21 cellular contexts compared by ENCODE assay signal in genomic region chr4:38003628-38004027, GRCh38. TPM values are rescaled to one million over a fixed set of nuclear protein-coding genes. Genes with fewer than 3 reads are reported as not detected.
DNase-seq lines count a peak whose midpoint lies in the region; ATAC-seq and TF ChIP-seq lines count a peak whose summit lies in the region.
"Had no signal": no experiment of that assay in that cellular context is flagged by ENCODE, and none has a peak within 500 bp of the region (broad histone marks: within the 10 kb centered on the region; RNA-seq: fewer than 3 reads in every experiment).

No MANE protein-coding gene starts in this region.

- intact Hi-C loops in sigmoid colon (cut with DNase I) (no loop called here), prostate gland (cut with DNase I) (no loop called here)

- 94 to 100% methylated on average over 1 of the region's 1 CpG for WGBS in sigmoid colon, 2 donors
- 100% methylated on average over 1 of the region's 1 CpG for WGBS in prostate gland

- TF ChIP-seq CTCF in HEK293 (tag by site-specific recombination; IDR thresholded peaks at IDR 0.05) (no peak), sigmoid colon (IDR thresholded peaks at IDR 0.05) (no peak), prostate gland (IDR thresholded peaks at IDR 0.05) (no peak), nephron progenitor cell (IDR thresholded peaks at IDR 0.05) (no peak)

- no peak for ATAC-seq in central memory CD8-positive, alpha-beta T cell (replicated peaks; ENCODE audit: extremely low read depth, poor library complexity, severe bottlenecking)
- no peak for ATAC-seq in HG02571 (IDR thresholded peaks at IDR 0.05; ENCODE audit: unreplicated experiment)

- no peaks in the 10 kb centered on the region for H3K36me3 Mint-ChIP-seq in central memory CD8-positive, alpha-beta T cell (ENCODE audit: insufficient read depth)
- no peaks in the 10 kb centered on the region for H3K36me3 Mint-ChIP-seq in nephron progenitor cell (ENCODE audit: low read depth)

- H3K4me1 ChIP-seq in HEK293 (ENCODE audit: control insufficient read depth, insufficient read depth, low read length) (no peaks in the 10 kb centered on the region; the same call in 1 of the 2 replicates), muscle layer of colon (ENCODE audit: insufficient read depth, low read length) (peaks cover 81% of the 10 kb centered on the region), sigmoid colon (peaks cover 0 to 98% (median 81%) of the 10 kb centered on the region in 4 donors), prostate gland (replicated peaks) (peaks cover 8% of the 10 kb centered on the region)

- H3K4me3 ChIP-seq in HEK293 (ENCODE audit: low read depth, low read length) (no peak overlapping the region), muscle layer of colon (ENCODE audit: low read depth in 1 of 2, low read length in 2 of 2) (no peak overlapping the region), sigmoid colon (no peak overlapping the region), prostate gland (no peak overlapping the region)
- H3K4me3 ChIP-seq: MG63, PC-9 had no signal

- H3K27me3 ChIP-seq in muscle layer of colon (ENCODE audit: control insufficient read depth in 1 of 2, insufficient read depth in 2 of 2, low read length in 2 of 2) = no peaks in the 10 kb centered on the region
- H3K27me3 ChIP-seq in sigmoid colon = no peaks in the 10 kb centered on the region
- no peaks in the 10 kb centered on the region for H3K27me3 ChIP-seq in prostate gland (replicated peaks; ENCODE audit: insufficient read depth)
- H3K27me3 ChIP-seq: MG63 had no signal

- POLR2A ChIA-PET in HEK293 (lab: Yijun Ruan, JAX) = no interaction called here

- peak overlapping the region; percentile 36 for H3K4me3 Mint-ChIP-seq in central memory CD8-positive, alpha-beta T cell
- no peak overlapping the region for H3K4me3 Mint-ChIP-seq in nephron progenitor cell

- peak overlapping the region; percentile 14 for H3K27ac Mint-ChIP-seq in central memory CD8-positive, alpha-beta T cell (ENCODE audit: low read depth)
- H3K27ac Mint-ChIP-seq in nephron progenitor cell = no peak overlapping the region

- no peaks in the 10 kb centered on the region for H3K36me3 ChIP-seq in HEK293 (ENCODE audit: control insufficient read depth in 2 of 2, insufficient read depth in 1 of 2, low read length in 2 of 2)
- no peaks in the 10 kb centered on the region for H3K36me3 ChIP-seq in muscle layer of colon (ENCODE audit: insufficient read depth, low read length)
- no peaks in the 10 kb centered on the region for H3K36me3 ChIP-seq in sigmoid colon
- H3K36me3 ChIP-seq in prostate gland = no peaks in the 10 kb centered on the region
- H3K36me3 ChIP-seq: MG63 had no signal

- DNase-seq in central memory CD8-positive, alpha-beta T cell (ENCODE audit: low spot score in 2 of 2) = no peak
- DNase-seq in sigmoid colon (no peak), prostate gland (ENCODE audit: low spot score) (no peak), nephron progenitor cell (no peak)
- DNase-seq in stimulated activated naive CD4-positive, alpha-beta T cell treated with Interleukin-2 at 50 U/mL for 16 hours (lab: John Stamatoyannopoulos, UW) = no peak
- DNase-seq: C1 segment of cervical spinal cord, DMS79 treated with DMSO at 0.1 percent for 48 hours, GOT3, Karpas-422, MG63, NCI-H1048, NCI-H1436, NCI-H1930, NCI-H345, NCI-H524 treated with DMSO at 0.1 percent for 48 hours, PC-9, SIG-M5 had no signal

- H3K9me3 Mint-ChIP-seq in central memory CD8-positive, alpha-beta T cell = no peaks in the 10 kb centered on the region
- H3K9me3 Mint-ChIP-seq in nephron progenitor cell = no peaks in the 10 kb centered on the region

- no peak for TF ChIP-seq POLR2A in sigmoid colon (IDR thresholded peaks at IDR 0.05)
- no peak for TF ChIP-seq POLR2A in prostate gland (IDR thresholded peaks at IDR 0.05)

- no peak for TF ChIP-seq EP300 in sigmoid colon (IDR thresholded peaks at IDR 0.05)

- H3K9me3 ChIP-seq in HEK293 (ENCODE audit: control insufficient read depth, insufficient read depth, low read depth, low read length) = no peaks in the 10 kb centered on the region
- H3K9me3 ChIP-seq in muscle layer of colon (ENCODE audit: low read length) = no peaks in the 10 kb centered on the region
- no peaks in the 10 kb centered on the region for H3K9me3 ChIP-seq in sigmoid colon
- H3K9me3 ChIP-seq in prostate gland = no peaks in the 10 kb centered on the region
- H3K9me3 ChIP-seq: MG63 had no signal

- H3K4me1 Mint-ChIP-seq in central memory CD8-positive, alpha-beta T cell = peaks cover 54% of the 10 kb centered on the region
- H3K4me1 Mint-ChIP-seq in nephron progenitor cell = peaks cover 78% of the 10 kb centered on the region

- CTCF ChIA-PET in HEK293 (lab: Yijun Ruan, JAX) = no interaction called here

- no peaks in the 10 kb centered on the region for H3K27me3 Mint-ChIP-seq in central memory CD8-positive, alpha-beta T cell
- H3K27me3 Mint-ChIP-seq in nephron progenitor cell (ENCODE audit: low read depth, poor library complexity) = no peaks in the 10 kb centered on the region

- no peak overlapping the region for H3K27ac ChIP-seq in HEK293 (ENCODE audit: extremely low read depth, low read depth, low read length)
- peak overlapping the region; percentile 73 for H3K27ac ChIP-seq in muscle layer of colon (ENCODE audit: low read depth, low read length)
- H3K27ac ChIP-seq in sigmoid colon = peak overlapping the region; percentile 28 to 80 (median 74)
- H3K27ac ChIP-seq in prostate gland = peak overlapping the region in 1 of 2 donors; percentile 73
- H3K27ac ChIP-seq: RWPE1 had no signal

- no peak overlapping the region for H3K9ac ChIP-seq in muscle layer of colon (ENCODE audit: low read length)

TF ChIP-seq in HEK293, 187 proteins besides CTCF, POLR2A, EP300 and RAD21:
- TF ChIP-seq ZNF121 (tag by site-specific recombination; IDR thresholded peaks at IDR 0.05) (peak; percentile 66; the same call in 1 of the 2 replicates), ZBTB48 (tag by site-specific recombination; IDR thresholded peaks at IDR 0.05) (no peak), ZNF571 (tag by site-specific recombination; IDR thresholded peaks at IDR 0.05) (no peak)

RNA-seq across cellular contexts. Expression of gene PTTG2, which starts 43.4 kb away (rescaled TPM):
- total RNA-seq in sigmoid colon (1 to 10 TPM; 2.4 to 7.7 (median 6.3) TPM), prostate gland (1 to 10 TPM in 1 of 2 donors, not detected in 1; 2.6 TPM)
- polyA plus RNA-seq in sigmoid colon = under 1 TPM in 1 of 3 donors, not detected in 2; 0.28 TPM
